Comparison of ENCODE assay signal across 15 cellular contexts in genomic region chr6:154768280-154768679, GRCh38. TPM values are rescaled to one million over a fixed set of nuclear protein-coding genes. Genes with fewer than 3 reads are reported as not detected.
A peak's percentile ranks its signal among the peaks of the same experiment; 100 is the strongest.
DNase-seq lines count a peak whose midpoint lies in the region; ATAC-seq, FAIRE-seq and TF ChIP-seq lines count a peak whose summit lies in the region.
"Had no signal": no experiment of that assay in that cellular context is flagged by ENCODE, and none has a peak within 500 bp of the region (broad histone marks: within the 10 kb centered on the region; RNA-seq: fewer than 3 reads in every experiment).

No MANE protein-coding gene starts in this region.

- no peak overlapping the region for H3K4me3 Mint-ChIP-seq in natural killer cell
- no peak overlapping the region for H3K4me3 Mint-ChIP-seq in natural killer cell treated with Interleukin-12 subunit alpha and Interleukin-12 subunit beta and Interleukin-15 and Interleukin-18, amount 100 ng/mL, for 72 hours
- no peak overlapping the region for H3K4me3 Mint-ChIP-seq in activated T-helper 1 cell treated with anti-CD3 and anti-CD28 coated beads, Interleukin-12 subunit alpha, Interleukin-12 subunit beta, Interleukin-2, Interleukin-4 antibody, amounts not matched to agents 30 ng/mL and 10 ng/mL and 1 ng/mL, durations not matched to agents 14 hours and 24 hours and 36 hours
- H3K4me3 Mint-ChIP-seq: CD14-positive monocyte, HFFc6 had no signal

- no peaks in the 10 kb centered on the region for H3K27me3 Mint-ChIP-seq in natural killer cell (ENCODE audit: low read depth in 2 of 2)
- no peaks in the 10 kb centered on the region for H3K27me3 Mint-ChIP-seq in natural killer cell treated with Interleukin-12 subunit alpha and Interleukin-12 subunit beta and Interleukin-15 and Interleukin-18, amount 100 ng/mL, for 72 hours
- no peaks in the 10 kb centered on the region for H3K27me3 Mint-ChIP-seq in activated T-helper 1 cell treated with anti-CD3 and anti-CD28 coated beads, Interleukin-12 subunit alpha, Interleukin-12 subunit beta, Interleukin-2, Interleukin-4 antibody, amounts not matched to agents 30 ng/mL and 10 ng/mL and 1 ng/mL, durations not matched to agents 14 hours and 24 hours and 36 hours (ENCODE audit: insufficient read depth)
- H3K27me3 Mint-ChIP-seq: CD8-positive, alpha-beta memory T cell had no signal

- H3K36me3 Mint-ChIP-seq in natural killer cell, result no peaks in the 10 kb centered on the region
- H3K36me3 Mint-ChIP-seq in natural killer cell treated with Interleukin-12 subunit alpha and Interleukin-12 subunit beta and Interleukin-15 and Interleukin-18, amount 100 ng/mL, for 72 hours, result peaks cover 6% of the 10 kb centered on the region
- peaks cover 17% of the 10 kb centered on the region for H3K36me3 Mint-ChIP-seq in activated T-helper 1 cell treated with anti-CD3 and anti-CD28 coated beads, Interleukin-12 subunit alpha, Interleukin-12 subunit beta, Interleukin-2, Interleukin-4 antibody, amounts not matched to agents 30 ng/mL and 10 ng/mL and 1 ng/mL, durations not matched to agents 14 hours and 24 hours and 36 hours (ENCODE audit: low read depth)

- no peak for ATAC-seq in natural killer cell
- no peak for ATAC-seq in natural killer cell treated with Interleukin-12 subunit alpha and Interleukin-12 subunit beta and Interleukin-15 and Interleukin-18, amount 100 ng/mL, for 72 hours
- ATAC-seq: A549 had no signal

- no peak for FAIRE-seq in urothelium cell line (lab: Jason Lieb, UNC)
- FAIRE-seq: A549, GM19239, H1 had no signal

- TF ChIP-seq CTCF in natural killer cell (IDR thresholded peaks at IDR 0.05), result no peak

- H3K4me1 Mint-ChIP-seq in natural killer cell, result peaks cover 84 to 91% of the 10 kb centered on the region in 2 donors
- peaks cover 61 to 79% of the 10 kb centered on the region in 2 donors for H3K4me1 Mint-ChIP-seq in natural killer cell treated with Interleukin-12 subunit alpha and Interleukin-12 subunit beta and Interleukin-15 and Interleukin-18, amount 100 ng/mL, for 72 hours (ENCODE audit: low read depth in 2 of 2)
- H3K4me1 Mint-ChIP-seq in activated T-helper 1 cell treated with anti-CD3 and anti-CD28 coated beads, Interleukin-12 subunit alpha, Interleukin-12 subunit beta, Interleukin-2, Interleukin-4 antibody, amounts not matched to agents 30 ng/mL and 10 ng/mL and 1 ng/mL, durations not matched to agents 14 hours and 24 hours and 36 hours (ENCODE audit: low read depth), result peaks cover 38% of the 10 kb centered on the region

- no peaks in the 10 kb centered on the region for H3K9me3 Mint-ChIP-seq in natural killer cell
- H3K9me3 Mint-ChIP-seq in natural killer cell treated with Interleukin-12 subunit alpha and Interleukin-12 subunit beta and Interleukin-15 and Interleukin-18, amount 100 ng/mL, for 72 hours, result no peaks in the 10 kb centered on the region
- no peaks in the 10 kb centered on the region for H3K9me3 Mint-ChIP-seq in activated T-helper 1 cell treated with anti-CD3 and anti-CD28 coated beads, Interleukin-12 subunit alpha, Interleukin-12 subunit beta, Interleukin-2, Interleukin-4 antibody, amounts not matched to agents 30 ng/mL and 10 ng/mL and 1 ng/mL, durations not matched to agents 14 hours and 24 hours and 36 hours
- H3K9me3 Mint-ChIP-seq: CD14-positive monocyte; CD8-positive, alpha-beta memory T cell; HFFc6 had no signal

- peak overlapping the region; percentile 57 to 60 for H3K27ac Mint-ChIP-seq in natural killer cell
- peak overlapping the region in 1 of 2 donors; percentile 27 for H3K27ac Mint-ChIP-seq in natural killer cell treated with Interleukin-12 subunit alpha and Interleukin-12 subunit beta and Interleukin-15 and Interleukin-18, amount 100 ng/mL, for 72 hours
- H3K27ac Mint-ChIP-seq in activated T-helper 1 cell treated with anti-CD3 and anti-CD28 coated beads, Interleukin-12 subunit alpha, Interleukin-12 subunit beta, Interleukin-2, Interleukin-4 antibody, amounts not matched to agents 30 ng/mL and 10 ng/mL and 1 ng/mL, durations not matched to agents 14 hours and 24 hours and 36 hours, result no peak overlapping the region
- H3K27ac Mint-ChIP-seq: HFFc6 had no signal

- intact Hi-C loops in natural killer cell (cut with micrococcal nuclease), result no loop called here
- intact Hi-C loops in activated T-helper 1 cell treated with anti-CD3 and anti-CD28 coated beads, Interleukin-12 subunit alpha, Interleukin-12 subunit beta, Interleukin-2, Interleukin-4 antibody, amounts not matched to agents 30 ng/mL and 10 ng/mL and 1 ng/mL, durations not matched to agents 14 hours and 24 hours and 36 hours (cut with micrococcal nuclease), result no loop called here

- DNase-seq in natural killer cell, result no peak
- no peak for DNase-seq in natural killer cell treated with Interleukin-12 subunit alpha and Interleukin-12 subunit beta and Interleukin-15 and Interleukin-18, amount 100 ng/mL, for 72 hours (ENCODE audit: low spot score)
- DNase-seq in HCEC 1CT, result peak; percentile 47
- DNase-seq in iris pigment epithelial cell (ENCODE audit: low read depth), result peak; percentile 21
- DNase-seq in activated T-helper 1 cell treated with anti-CD3 and anti-CD28 coated beads, Interleukin-12 subunit alpha, Interleukin-12 subunit beta, Interleukin-2, Interleukin-4 antibody, amounts not matched to agents 30 ng/mL and 10 ng/mL and 1 ng/mL, durations not matched to agents 14 hours and 24 hours and 36 hours (ENCODE audit: low spot score), result no peak
- DNase-seq in urothelium cell line (ENCODE audit: low spot score), result no peak
- DNase-seq: Caco-2; CD8-positive, alpha-beta memory T cell; EL; GDM1; HFFc6 had no signal

RNA-seq across cellular contexts. Expression of gene SCAF8, which starts 35.1 kb away (rescaled TPM):
- 10 to 100 TPM; 60.0 to 74.3 (median 68.2) TPM for total RNA-seq in natural killer cell
- 10 to 100 TPM; 39.3 to 43.4 TPM for total RNA-seq in natural killer cell treated with Interleukin-12 subunit alpha and Interleukin-12 subunit beta and Interleukin-15 and Interleukin-18, amount 100 ng/mL, for 72 hours
- total RNA-seq in activated T-helper 1 cell treated with anti-CD3 and anti-CD28 coated beads, Interleukin-12 subunit alpha, Interleukin-12 subunit beta, Interleukin-2, Interleukin-4 antibody, amounts not matched to agents 30 ng/mL and 10 ng/mL and 1 ng/mL, durations not matched to agents 14 hours and 24 hours and 36 hours, result 37.7 and 40.9 TPM in 2 replicates

Comparison
In these comparisons a context has a peak if more than half of its experiments do, and no peak if none do; other contexts are left out.
1. DNase-seq: peak in HCEC 1CT (single experiment) and iris pigment epithelial cell (single experiment); none in natural killer cell (single experiment), natural killer cell treated with Interleukin-12 subunit alpha and Interleukin-12 subunit beta and Interleukin-15 and Interleukin-18, amount 100 ng/mL, for 72 hours (single experiment), activated T-helper 1 cell treated with anti-CD3 and anti-CD28 coated beads, Interleukin-12 subunit alpha, Interleukin-12 subunit beta, Interleukin-2, Interleukin-4 antibody, amounts not matched to agents 30 ng/mL and 10 ng/mL and 1 ng/mL, durations not matched to agents 14 hours and 24 hours and 36 hours (single experiment) and urothelium cell line (single experiment).